ENCODE assay signal across 10 cellular contexts in genomic region chr2:135874966-135875365, GRCh38. TPM values are rescaled to one million over a fixed set of nuclear protein-coding genes. Genes with fewer than 3 reads are reported as not detected.
DNase-seq lines count a peak whose midpoint lies in the region; ATAC-seq and TF ChIP-seq lines count a peak whose summit lies in the region.
"Had no signal": no experiment of that assay in that cellular context is flagged by ENCODE, and none has a peak within 500 bp of the region (broad histone marks: within the 10 kb centered on the region; RNA-seq: fewer than 3 reads in every experiment).

No MANE protein-coding gene starts in this region.

- H3K9me3 ChIP-seq in thyroid gland: no peaks in the 10 kb centered on the region

- peaks cover 5 to 12% of the 10 kb centered on the region in 2 donors for H3K4me1 ChIP-seq in thyroid gland

- POLR2A ChIA-PET in WTC11 (lab: Charles Lee): interaction anchor here (0.6 to 1.0 kb wide), 3 partner anchors 111 to 509 kb away, joined by 3 to 4 read pairs (median 3); partner anchors contain the start of gene DARS1

- H3K4me3 ChIP-seq in fibroblast of villous mesenchyme (ENCODE audit: low read depth, low read length) (peak overlapping the region; percentile 78), thyroid gland (replicated peaks in 1 of 3) (no peak overlapping the region)

- WGBS in thyroid gland, 2 donors: 80 to 88% methylated on average over 16 of the region's 16 CpGs

- intact Hi-C loops in thyroid gland (cut with DNase I): no loop called here

- H3K27me3 Mint-ChIP-seq in activated CD8-positive, alpha-beta memory T cell treated with anti-CD3 and anti-CD28 coated beads, Interleukin-2, amount 10 ng/mL, durations not matched to agents 7 days and 5 days: no peaks in the 10 kb centered on the region
- peaks cover 4% of the 10 kb centered on the region; the same call in 1 of the 2 replicates for H3K27me3 Mint-ChIP-seq in WTC11 (ENCODE audit: low read depth)
- H3K27me3 Mint-ChIP-seq in stimulated activated naive CD8-positive, alpha-beta T cell treated with anti-CD3 and anti-CD28 coated beads, Interleukin-15, amount 100 ng/mL, for 72 hours: no peaks in the 10 kb centered on the region

- H3K4me1 Mint-ChIP-seq in activated CD8-positive, alpha-beta memory T cell treated with anti-CD3 and anti-CD28 coated beads, Interleukin-2, amount 10 ng/mL, durations not matched to agents 7 days and 5 days: peaks cover 54% of the 10 kb centered on the region
- peaks cover 29% of the 10 kb centered on the region for H3K4me1 Mint-ChIP-seq in WTC11
- peaks cover 63% of the 10 kb centered on the region for H3K4me1 Mint-ChIP-seq in stimulated activated naive CD8-positive, alpha-beta T cell treated with anti-CD3 and anti-CD28 coated beads, Interleukin-15, amount 100 ng/mL, for 72 hours

- H3K36me3 ChIP-seq in thyroid gland: no peaks in the 10 kb centered on the region

- no peaks in the 10 kb centered on the region for H3K9me3 Mint-ChIP-seq in activated CD8-positive, alpha-beta memory T cell treated with anti-CD3 and anti-CD28 coated beads, Interleukin-2, amount 10 ng/mL, durations not matched to agents 7 days and 5 days (ENCODE audit: low read depth)
- H3K9me3 Mint-ChIP-seq in WTC11: no peaks in the 10 kb centered on the region
- no peaks in the 10 kb centered on the region for H3K9me3 Mint-ChIP-seq in stimulated activated naive CD8-positive, alpha-beta T cell treated with anti-CD3 and anti-CD28 coated beads, Interleukin-15, amount 100 ng/mL, for 72 hours

- H3K27ac Mint-ChIP-seq in activated CD8-positive, alpha-beta memory T cell treated with anti-CD3 and anti-CD28 coated beads, Interleukin-2, amount 10 ng/mL, durations not matched to agents 7 days and 5 days: peak overlapping the region; percentile 97
- H3K27ac Mint-ChIP-seq in WTC11: no peak overlapping the region
- H3K27ac Mint-ChIP-seq in stimulated activated naive CD8-positive, alpha-beta T cell treated with anti-CD3 and anti-CD28 coated beads, Interleukin-15, amount 100 ng/mL, for 72 hours: peak overlapping the region; percentile 99 to 100

- peak; percentile 47 for DNase-seq in activated CD8-positive, alpha-beta memory T cell treated with anti-CD3 and anti-CD28 coated beads, Interleukin-2, amount 10 ng/mL, durations not matched to agents 7 days and 5 days
- no peak for DNase-seq in activated CD8-positive, alpha-beta memory T cell treated with anti-CD3 and anti-CD28 coated beads for 24 hours
- no peak for DNase-seq in WTC11 (ENCODE audit: low spot score)
- no peak for DNase-seq in fibroblast of villous mesenchyme (ENCODE audit: low read depth)
- DNase-seq in stimulated activated naive CD8-positive, alpha-beta T cell treated with anti-CD3 and anti-CD28 coated beads, Interleukin-15, amount 100 ng/mL, for 72 hours: no peak
- DNase-seq in effector CD4-positive, alpha-beta T cell: no peak
- DNase-seq in NCI-H345 treated with DMSO at 0.1 percent for 48 hours (lab: John Stamatoyannopoulos, UW; ENCODE audit: unreplicated experiment): no peak
- DNase-seq in thyroid gland: no peak
- DNase-seq: NCI-H2171 had no signal

- no peak for ATAC-seq in activated CD8-positive, alpha-beta memory T cell treated with anti-CD3 and anti-CD28 coated beads, Interleukin-2, amount 10 ng/mL, durations not matched to agents 7 days and 5 days
- ATAC-seq in WTC11: no peak
- no peak for ATAC-seq in stimulated activated naive CD8-positive, alpha-beta T cell treated with anti-CD3 and anti-CD28 coated beads, Interleukin-15, amount 100 ng/mL, for 72 hours

- peak overlapping the region; percentile 81 for H3K4me3 Mint-ChIP-seq in activated CD8-positive, alpha-beta memory T cell treated with anti-CD3 and anti-CD28 coated beads, Interleukin-2, amount 10 ng/mL, durations not matched to agents 7 days and 5 days
- H3K4me3 Mint-ChIP-seq in WTC11: peak overlapping the region; percentile 90
- H3K4me3 Mint-ChIP-seq in stimulated activated naive CD8-positive, alpha-beta T cell treated with anti-CD3 and anti-CD28 coated beads, Interleukin-15, amount 100 ng/mL, for 72 hours: peak overlapping the region; percentile 86 to 98

- H3K27ac ChIP-seq in thyroid gland: no peak overlapping the region

- CTCF ChIA-PET in activated CD8-positive, alpha-beta memory T cell treated with anti-CD3 and anti-CD28 coated beads, Interleukin-2, amount 10 ng/mL, durations not matched to agents 7 days and 5 days (lab: Charles Lee): interaction anchor here (0.9 to 3.6 kb wide), 5 partner anchors 20 to 510 kb away, joined by 3 to 21 read pairs (median 6); no protein-coding TSS in a partner anchor
- CTCF ChIA-PET in WTC11 (lab: Charles Lee): interaction anchor here (0.7 to 1.9 kb wide), 3 partner anchors 77 to 509 kb away, joined by 3 to 11 read pairs (median 5); no protein-coding TSS in a partner anchor

- no peak for TF ChIP-seq POLR2A in thyroid gland (IDR thresholded peaks at IDR 0.05)

- peaks cover 48% of the 10 kb centered on the region for H3K36me3 Mint-ChIP-seq in activated CD8-positive, alpha-beta memory T cell treated with anti-CD3 and anti-CD28 coated beads, Interleukin-2, amount 10 ng/mL, durations not matched to agents 7 days and 5 days
- H3K36me3 Mint-ChIP-seq in WTC11: peaks cover 31% of the 10 kb centered on the region

- H3K27me3 ChIP-seq in thyroid gland: no peaks in the 10 kb centered on the region

- no peak for TF ChIP-seq CTCF in WTC11 (IDR thresholded peaks at IDR 0.05)
- no peak for TF ChIP-seq CTCF in fibroblast of villous mesenchyme (IDR thresholded peaks at IDR 0.05; ENCODE audit: insufficient read depth, low read depth, low read length)
- TF ChIP-seq CTCF in thyroid gland (IDR thresholded peaks at IDR 0.05): no peak

TF ChIP-seq in WTC11, 78 proteins besides CTCF, POLR2A, EP300 and RAD21:
- TF ChIP-seq SMAD3 (CRISPR knock-in tag; IDR thresholded peaks at IDR 0.05; ENCODE audit: borderline replicate concordance): no peak
- TF ChIP-seq ZNF317 (CRISPR knock-in tag; IDR thresholded peaks at IDR 0.05; ENCODE audit: borderline replicate concordance, low read depth): no peak
- TF ChIP-seq ETV6 (CRISPR knock-in tag; IDR thresholded peaks at IDR 0.05): no peak
- no peak for TF ChIP-seq GRHL2 (CRISPR knock-in tag; IDR thresholded peaks at IDR 0.05; ENCODE audit: insufficient replicate concordance, severe bottlenecking)
- no peak for TF ChIP-seq NFATC4 (CRISPR knock-in tag; IDR thresholded peaks at IDR 0.05)
- TF ChIP-seq ZBTB21 (CRISPR knock-in tag; IDR thresholded peaks at IDR 0.05; ENCODE audit: borderline replicate concordance): no peak
- no peak for TF ChIP-seq FOXP1 (CRISPR knock-in tag; IDR thresholded peaks at IDR 0.05; ENCODE audit: borderline replicate concordance)
- TF ChIP-seq ATF1 (CRISPR knock-in tag; IDR thresholded peaks at IDR 0.05): no peak
- TF ChIP-seq ZNF671 (CRISPR knock-in tag; IDR thresholded peaks at IDR 0.05): no peak
- TF ChIP-seq JAZF1 (CRISPR knock-in tag; IDR thresholded peaks at IDR 0.05): no peak
- no peak for TF ChIP-seq NR3C1 (CRISPR knock-in tag; conservative IDR thresholded peaks at IDR 0.05; ENCODE audit: low read depth)
- no peak for TF ChIP-seq ERG (CRISPR knock-in tag; IDR thresholded peaks at IDR 0.05)

RNA-seq across cellular contexts. Expression of gene MCM6, which starts 1.3 kb away (rescaled TPM):
- 100 to 1,000 TPM; 130 to 159 TPM for total RNA-seq in activated CD8-positive, alpha-beta memory T cell treated with anti-CD3 and anti-CD28 coated beads, Interleukin-2, amount 10 ng/mL, durations not matched to agents 7 days and 5 days
- total RNA-seq in WTC11 (2021) (87.0 to 107 TPM (median 88.1 TPM) in 3 replicates), fibroblast of villous mesenchyme (12.6 and 13.8 TPM in 2 replicates), thyroid gland (1 to 10 TPM; 5.9 to 9.5 (median 7.1) TPM)

RNA-seq across cellular contexts. Expression of gene LCT, which starts 38.0 kb away (rescaled TPM):
- under 1 TPM; 0.41 to 0.56 TPM for total RNA-seq in activated CD8-positive, alpha-beta memory T cell treated with anti-CD3 and anti-CD28 coated beads, Interleukin-2, amount 10 ng/mL, durations not matched to agents 7 days and 5 days
- total RNA-seq in WTC11 (2021): 0.02 TPM in 1 of 3 replicates, not detected in the others
- total RNA-seq in fibroblast of villous mesenchyme: under 0.01 TPM in 1 of 2 replicates, not detected in the other
- under 1 TPM in 1 of 4 donors, not detected in 3; 0.24 TPM for total RNA-seq in thyroid gland
- total RNA-seq: left ventricle myocardium superior had no signal
